In the genomic region with DNA sequence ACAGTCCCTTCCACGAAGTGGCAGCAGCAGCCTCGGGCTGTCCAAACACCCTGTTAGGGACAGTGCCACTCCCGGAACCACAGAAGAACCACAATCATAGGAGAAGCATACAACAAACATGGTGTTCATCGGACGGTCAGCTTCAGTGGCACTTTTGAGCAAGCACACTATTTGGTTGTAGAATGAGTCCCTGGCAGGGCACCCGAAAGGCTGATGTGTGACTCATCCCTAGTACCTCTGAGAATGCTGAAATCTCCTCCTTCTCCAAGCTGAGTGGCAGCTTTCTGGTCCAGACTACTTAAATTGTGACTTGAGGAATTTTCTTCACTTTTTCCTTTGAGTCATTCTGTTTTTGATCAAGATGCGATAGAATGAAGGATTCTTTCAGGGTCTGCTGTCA, we compare ENCODE assay signal across 13 cellular contexts.
DNase-seq lines count a peak whose midpoint lies in the region; ATAC-seq and TF ChIP-seq lines count a peak whose summit lies in the region.
"Had no signal": no experiment of that assay in that cellular context is flagged by ENCODE, and none has a peak within 500 bp of the region (broad histone marks: within the 10 kb centered on the region; RNA-seq: fewer than 3 reads in every experiment).

No MANE protein-coding gene starts in this region.

- H3K27ac ChIP-seq in foreskin keratinocyte (no peak overlapping the region), MM.1S (ENCODE audit: low read length) (no peak overlapping the region)

- H3K36me3 ChIP-seq in MM.1S (replicated peaks; ENCODE audit: insufficient read depth, low read length) = no peaks in the 10 kb centered on the region

- no peak overlapping the region for H2AFZ ChIP-seq in MM.1S (ENCODE audit: low read length)

- H3K9ac ChIP-seq in MM.1S (ENCODE audit: low read length) = no peak overlapping the region

- TF ChIP-seq CTCF in foreskin keratinocyte (conservative IDR thresholded peaks at IDR 0.05) (no peak), MM.1S (IDR thresholded peaks at IDR 0.05; ENCODE audit: low read length) (no peak)

- no peaks in the 10 kb centered on the region for H3K9me3 ChIP-seq in MM.1S (replicated peaks; ENCODE audit: insufficient read depth, low read length)

- peaks cover 6 to 9% of the 10 kb centered on the region in 2 donors for H3K27me3 Mint-ChIP-seq in effector memory CD8-positive, alpha-beta T cell
- H3K27me3 Mint-ChIP-seq: activated CD4-positive, alpha-beta T cell treated with anti-CD3 and anti-CD28 coated beads for 36 hours had no signal

- H3K4me3 Mint-ChIP-seq in effector memory CD8-positive, alpha-beta T cell = no peak overlapping the region
- H3K4me3 Mint-ChIP-seq: activated CD4-positive, alpha-beta T cell treated with anti-CD3 and anti-CD28 coated beads for 36 hours; CD8-positive, alpha-beta memory T cell; nephron had no signal

- H4K20me1 ChIP-seq in MM.1S (ENCODE audit: insufficient read depth, low read length) = no peaks in the 10 kb centered on the region

- H3K9me3 Mint-ChIP-seq in effector memory CD8-positive, alpha-beta T cell = no peaks in the 10 kb centered on the region
- H3K9me3 Mint-ChIP-seq: CD8-positive, alpha-beta memory T cell; nephron had no signal

- no peak overlapping the region for H3K27ac Mint-ChIP-seq in effector memory CD8-positive, alpha-beta T cell
- H3K27ac Mint-ChIP-seq: activated CD4-positive, alpha-beta T cell treated with anti-CD3 and anti-CD28 coated beads for 36 hours; CD8-positive, alpha-beta memory T cell; nephron had no signal

- H3K79me2 ChIP-seq in MM.1S (ENCODE audit: low read length) = no peaks in the 10 kb centered on the region

- ATAC-seq in foreskin keratinocyte = peak; percentile 55
- ATAC-seq in HG02623 (IDR thresholded peaks at IDR 0.05; ENCODE audit: unreplicated experiment) = no peak
- ATAC-seq in effector memory CD8-positive, alpha-beta T cell (replicated peaks) = no peak
- ATAC-seq: activated CD4-positive, alpha-beta T cell treated with anti-CD3 and anti-CD28 coated beads for 36 hours had no signal

- DNase-seq in HT1080 (ENCODE audit: low read depth) (peak; percentile 63), amniotic stem cell (lab: John Stamatoyannopoulos, UW) (peak; percentile 33), foreskin keratinocyte (peak; percentile 46 to 58), stromal cell of bone marrow (ENCODE audit: low read depth) (peak; percentile 73), globus pallidus (ENCODE audit: low spot score) (no peak), MM.1S (no peak)
- no peak for DNase-seq in effector memory CD8-positive, alpha-beta T cell
- DNase-seq: activated CD4-positive, alpha-beta T cell treated with anti-CD3 and anti-CD28 coated beads for 36 hours; CD8-positive, alpha-beta memory T cell; small intestine; T-helper 1 cell had no signal

- no peaks in the 10 kb centered on the region for H3F3A ChIP-seq in MM.1S (ENCODE audit: insufficient read depth, low read length)

- H3K4me3 ChIP-seq in MM.1S (ENCODE audit: low read length) = no peak overlapping the region

- no peaks in the 10 kb centered on the region for H3K36me3 Mint-ChIP-seq in effector memory CD8-positive, alpha-beta T cell (ENCODE audit: insufficient read depth)
- H3K36me3 Mint-ChIP-seq: CD8-positive, alpha-beta memory T cell had no signal

- H3K9me2 ChIP-seq in MM.1S (replicated peaks; ENCODE audit: insufficient read depth, low read length) = no peaks in the 10 kb centered on the region

- H3K4me1 Mint-ChIP-seq in effector memory CD8-positive, alpha-beta T cell (ENCODE audit: low read depth in 2 of 2) = peaks cover 0 to 1% of the 10 kb centered on the region in 2 donors
- H3K4me1 Mint-ChIP-seq: CD8-positive, alpha-beta memory T cell had no signal

- H3K4me1 ChIP-seq in foreskin keratinocyte (peaks cover 43% of the 10 kb centered on the region), MM.1S (ENCODE audit: low read length) (no peaks in the 10 kb centered on the region)

- H3K27me3 ChIP-seq in foreskin keratinocyte (no peaks in the 10 kb centered on the region), MM.1S (replicated peaks; ENCODE audit: insufficient read depth, low read length) (no peaks in the 10 kb centered on the region)

- H3K4me2 ChIP-seq in MM.1S (ENCODE audit: low read depth, low read length) = no peak overlapping the region

Comparison
In these comparisons a context has a peak if more than half of its experiments do, and no peak if none do; other contexts are left out.
1. DNase-seq: peak in HT1080 (single experiment), amniotic stem cell (single experiment), foreskin keratinocyte (2 of 2) and stromal cell of bone marrow (single experiment); none in globus pallidus (single experiment), MM.1S (single experiment) and effector memory CD8-positive, alpha-beta T cell (0 of 3).